Comparison of ENCODE assay signal across 14 cellular contexts in genomic region chr2:224217962-224218347, GRCh38.
DNase-seq lines count a peak whose midpoint lies in the region; FAIRE-seq and TF ChIP-seq lines count a peak whose summit lies in the region.
"Had no signal": no experiment of that assay in that cellular context is flagged by ENCODE, and none has a peak within 500 bp of the region (broad histone marks: within the 10 kb centered on the region; RNA-seq: fewer than 3 reads in every experiment).

No MANE protein-coding gene starts in this region.

- peak overlapping the region; percentile 72 for H3K27ac Mint-ChIP-seq in HFFc6

- H3K4me1 ChIP-seq in right atrium auricular region = peaks cover 0 to 22% of the 10 kb centered on the region in 2 donors
- H3K4me1 ChIP-seq: BE2C had no signal

- TF ChIP-seq CTCF in AG04450 (IDR thresholded peaks at IDR 0.05; ENCODE audit: low read depth, low read length) = no peak
- TF ChIP-seq CTCF in HFFc6 (IDR thresholded peaks at IDR 0.05) = no peak
- TF ChIP-seq CTCF in brain microvascular endothelial cell (IDR thresholded peaks at IDR 0.05; ENCODE audit: low read depth, low read length, missing control alignments) = no peak
- TF ChIP-seq CTCF in right atrium auricular region (IDR thresholded peaks at IDR 0.05) = no peak
- no peak for TF ChIP-seq CTCF in GM13976 (IDR thresholded peaks at IDR 0.05; ENCODE audit: borderline replicate concordance, control extremely low read depth, extremely low read depth, insufficient read depth, missing control alignments)

- no peak overlapping the region for H3K4me3 Mint-ChIP-seq in HFFc6

- in situ Hi-C loops in brain microvascular endothelial cell (cut with HindIII; ENCODE audit: low pct_ligation_motif_present, low sequenced_read_pairs) = no loop called here
- in situ Hi-C loops in GM13976 (cut with MboI; ENCODE audit: low sequenced_read_pairs, unreplicated experiment) = no loop called here

- CTCF ChIA-PET in AG04450 (lab: Charles Lee) = no interaction called here

- H3K4me3 ChIP-seq in AG04450 (ENCODE audit: low read depth, low read length) (no peak overlapping the region), brain microvascular endothelial cell (ENCODE audit: low read depth, low read length) (no peak overlapping the region), right atrium auricular region (no peak overlapping the region)
- H3K4me3 ChIP-seq: mucosa of descending colon, ovary had no signal

- no peak overlapping the region for H3K27ac ChIP-seq in AG04450 (ENCODE audit: low read depth, low read length)
- H3K27ac ChIP-seq in brain microvascular endothelial cell = peak overlapping the region; percentile 16
- peak overlapping the region in 1 of 2 donors; percentile 19 for H3K27ac ChIP-seq in right atrium auricular region
- H3K27ac ChIP-seq: ovary had no signal

- DNase-seq in AG04450 (ENCODE audit: low read depth, low spot score) (peak; percentile 26), HFFc6 (peak; percentile 79), brain microvascular endothelial cell (peak; percentile 87), right atrium auricular region (ENCODE audit: low spot score) (peak; percentile 60), urothelium cell line (ENCODE audit: low spot score) (no peak), NCI-H1092 treated with DMSO at 0.1 percent for 48 hours (lab: John Stamatoyannopoulos, UW) (no peak), NCI-H510A treated with DMSO at 0.1 percent for 48 hours (lab: John Stamatoyannopoulos, UW) (no peak), GM13976 (ENCODE audit: low spot score) (no peak)
- DNase-seq: activated CD4-positive, alpha-beta T cell treated with anti-CD3 and anti-CD28 coated beads, Interleukin-2, amount 50 U/mL, for 1 hour; amniotic stem cell; BE2C; mucosa of descending colon; ovary had no signal

- POLR2A ChIA-PET in AG04450 (lab: Yijun Ruan, JAX) = no interaction called here

- FAIRE-seq in urothelium cell line (lab: Jason Lieb, UNC) = no peak
- FAIRE-seq: islet of Langerhans had no signal

- H3K36me3 ChIP-seq in brain microvascular endothelial cell (replicated peaks) = no peaks in the 10 kb centered on the region
- no peaks in the 10 kb centered on the region for H3K36me3 ChIP-seq in right atrium auricular region
- H3K36me3 ChIP-seq: BE2C, ovary had no signal

- peaks cover 16% of the 10 kb centered on the region; the same call in 1 of the 2 replicates for H3K9me3 ChIP-seq in AG04450 (ENCODE audit: control insufficient read depth, insufficient read depth, low read length)
- peaks cover 0 to 6% of the 10 kb centered on the region in 2 donors for H3K9me3 ChIP-seq in right atrium auricular region
- H3K9me3 ChIP-seq: BE2C, mucosa of descending colon, ovary had no signal

- peaks cover 30% of the 10 kb centered on the region for H3K9me3 Mint-ChIP-seq in HFFc6

- H3K4me1 Mint-ChIP-seq in HFFc6 (ENCODE audit: low read depth) = peaks cover 66% of the 10 kb centered on the region

- peaks cover 25% of the 10 kb centered on the region for H3K36me3 Mint-ChIP-seq in HFFc6 (ENCODE audit: low read depth)

- H3K27me3 Mint-ChIP-seq in HFFc6 (ENCODE audit: insufficient read depth) = peaks cover 1% of the 10 kb centered on the region; the same call in 1 of the 2 replicates

- no peaks in the 10 kb centered on the region for H3K27me3 ChIP-seq in AG04450 (ENCODE audit: control insufficient read depth, insufficient read depth, low read length)
- H3K27me3 ChIP-seq in brain microvascular endothelial cell (replicated peaks) = no peaks in the 10 kb centered on the region
- no peaks in the 10 kb centered on the region for H3K27me3 ChIP-seq in right atrium auricular region
- H3K27me3 ChIP-seq: BE2C, ovary had no signal

Comparison
In these comparisons a context has a peak if more than half of its experiments do, and no peak if none do; other contexts are left out.
1. DNase-seq: peak in AG04450 (single experiment), HFFc6 (single experiment), brain microvascular endothelial cell (single experiment) and right atrium auricular region (single experiment); none in urothelium cell line (single experiment), NCI-H1092 treated with DMSO at 0.1 percent for 48 hours (single experiment), NCI-H510A treated with DMSO at 0.1 percent for 48 hours (single experiment) and GM13976 (single experiment).